In the genomic region with DNA sequence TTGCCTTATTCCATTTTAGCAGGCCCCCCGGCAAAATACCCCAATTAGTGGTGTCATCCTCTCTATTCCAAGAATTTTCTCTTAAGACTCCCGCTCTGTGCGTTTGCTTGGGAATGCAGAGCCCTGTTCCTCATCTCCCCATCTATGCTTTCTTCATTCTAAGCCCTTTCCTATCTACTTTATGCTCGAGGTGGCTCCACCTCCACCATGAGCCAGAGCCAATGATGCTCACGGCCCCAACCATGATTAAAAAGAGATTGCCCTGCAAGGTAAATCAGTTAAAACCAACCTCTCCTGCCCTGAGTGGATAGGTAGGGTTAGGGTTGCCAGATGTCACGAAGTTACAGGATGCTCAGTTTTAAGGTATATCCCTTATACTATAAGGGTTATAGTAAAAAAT, we compare ENCODE assay signal across 8 cellular contexts. TPM values are rescaled to one million over a fixed set of nuclear protein-coding genes. Genes with fewer than 3 reads are reported as not detected.
DNase-seq lines count a peak whose midpoint lies in the region; TF ChIP-seq lines count a peak whose summit lies in the region.

No MANE protein-coding gene starts in this region.

- H3K36me3 ChIP-seq in Caco-2 (ENCODE audit: control insufficient read depth, insufficient read depth, low read length) = no peaks in the 10 kb centered on the region
- no peaks in the 10 kb centered on the region for H3K36me3 ChIP-seq in mammary epithelial cell (ENCODE audit: insufficient read depth, low read length)
- peaks cover 0 to 4% of the 10 kb centered on the region in 2 donors for H3K36me3 ChIP-seq in neuronal stem cell (replicated peaks in 1 of 2; ENCODE audit: control insufficient read depth in 2 of 2, insufficient read depth in 2 of 2, low read length in 2 of 2)

- no peak overlapping the region for H2BK12ac ChIP-seq in neuronal stem cell (ENCODE audit: low read length)

- peaks cover 23% of the 10 kb centered on the region for H3K79me2 ChIP-seq in mammary epithelial cell (ENCODE audit: insufficient read depth, low read length)

- no peak overlapping the region for H3K14ac ChIP-seq in neuronal stem cell (ENCODE audit: low read length)

- H2AFZ ChIP-seq in mammary epithelial cell (ENCODE audit: low read depth, low read length) = peak overlapping the region; percentile 100
- H2AFZ ChIP-seq in neuronal stem cell (ENCODE audit: low read length) = peak overlapping the region; percentile 89

- H3K27ac Mint-ChIP-seq in Caco-2 (ENCODE audit: unreplicated experiment) = peak overlapping the region; percentile 90

- BruUV-seq in Caco-2 (replicated peaks; lab: Mats Ljungman, UMichigan) (TSS peak; percentile 80), mammary epithelial cell (replicated peaks; lab: Mats Ljungman, UMichigan) (no TSS peak)

- TF ChIP-seq CTCF in Caco-2 (IDR thresholded peaks at IDR 0.05; ENCODE audit: insufficient read depth in 1 of 2, low read depth in 1 of 2, low read length in 1 of 2, severe bottlenecking in 1 of 2, unreplicated experiment in 1 of 2) (no peak), mammary epithelial cell (conservative IDR thresholded peaks at IDR 0.05 in 1 of 2, IDR thresholded peaks at IDR 0.05 in 1 of 2; ENCODE audit: extremely low read depth in 1 of 2, insufficient read depth in 1 of 2, low read depth in 1 of 2, low read length in 2 of 2) (no peak)

- WGBS in mammary epithelial cell (ENCODE audit: low coverage, missing lambda C conversion rate) = 95% methylated on average over 6 of the region's 6 CpGs
- no CpG with 5 or more reads among the region's 6 CpGs for WGBS in neuronal stem cell (ENCODE audit: extremely low coverage in 2 of 2, insufficient read length in 2 of 2, insufficient replicate concordance in 1 of 2), 2 donors

- H3K27me3 ChIP-seq in Caco-2 (replicated peaks; ENCODE audit: control insufficient read depth, insufficient read depth, low read length) (no peaks in the 10 kb centered on the region), mammary epithelial cell (ENCODE audit: insufficient read depth, low read length) (no peaks in the 10 kb centered on the region), neuronal stem cell (ENCODE audit: control insufficient read depth in 3 of 3, insufficient read depth in 3 of 3, low read depth in 1 of 3, low read length in 3 of 3) (no peaks in the 10 kb centered on the region)

- H3K79me1 ChIP-seq in neuronal stem cell (ENCODE audit: low read depth, low read length) = no peaks in the 10 kb centered on the region

- H3K18ac ChIP-seq in neuronal stem cell (ENCODE audit: low read length) = no peak overlapping the region

- H3K9me3 Mint-ChIP-seq in Caco-2 (ENCODE audit: unreplicated experiment) = no peaks in the 10 kb centered on the region

- no peak overlapping the region for H2AK5ac ChIP-seq in neuronal stem cell (ENCODE audit: low read depth, low read length)

- H3K9ac ChIP-seq in mammary epithelial cell (ENCODE audit: insufficient read depth, low read length) = peak overlapping the region; percentile 72
- H3K9ac ChIP-seq in neuronal stem cell (ENCODE audit: low read depth, low read length, poor library complexity) = no peak overlapping the region

- H3K4me1 ChIP-seq in Caco-2 = no peaks in the 10 kb centered on the region; the same call in 1 of the 2 replicates
- H3K4me1 ChIP-seq in mammary epithelial cell (ENCODE audit: insufficient read depth, low read length) = peaks cover 13% of the 10 kb centered on the region
- H3K4me1 ChIP-seq in neuronal stem cell (ENCODE audit: control insufficient read depth in 2 of 2, insufficient read depth in 1 of 2, low read depth in 1 of 2, low read length in 2 of 2) = peaks cover 0 to 4% of the 10 kb centered on the region in 2 donors

- no peak overlapping the region for H4K8ac ChIP-seq in neuronal stem cell (ENCODE audit: low read depth, low read length)

- H3K4me3 ChIP-seq in Caco-2 (ENCODE audit: low read depth, low read length) = peak overlapping the region; percentile 88
- peak overlapping the region; percentile 63 to 96 (median 68) for H3K4me3 ChIP-seq in mammary epithelial cell (replicated peaks in 1 of 3; ENCODE audit: insufficient read depth in 1 of 3, low read depth in 2 of 3, low read length in 3 of 3)
- no peak overlapping the region for H3K4me3 ChIP-seq in neuronal stem cell (ENCODE audit: low read length in 2 of 2)

- H2BK5ac ChIP-seq in neuronal stem cell (ENCODE audit: low read length) = no peak overlapping the region

- H3K27ac ChIP-seq in mammary epithelial cell (ENCODE audit: insufficient read depth, low read depth, low read length) = peak overlapping the region; percentile 75
- H3K27ac ChIP-seq in neuronal stem cell (replicated peaks; ENCODE audit: low read length) = no peak overlapping the region

- peak overlapping the region; percentile 93 for H3K4me3 Mint-ChIP-seq in Caco-2 (ENCODE audit: unreplicated experiment)

- no peak for DNase-seq in Caco-2
- DNase-seq in NCI-H82 treated with DMSO at 0.1 percent for 48 hours (lab: John Stamatoyannopoulos, UW; ENCODE audit: unreplicated experiment) = peak; percentile 41
- DNase-seq in mammary epithelial cell = no peak
- no peak for DNase-seq in neuronal stem cell (ENCODE audit: low spot score)
- no peak for DNase-seq in NK-92 (lab: John Stamatoyannopoulos, UW; ENCODE audit: unreplicated experiment)
- no peak for DNase-seq in NCI-H446 treated with DMSO at 0.1 percent for 48 hours (lab: John Stamatoyannopoulos, UW)
- DNase-seq in NCI-H2107 treated with DMSO at 0.1 percent for 48 hours (lab: John Stamatoyannopoulos, UW; ENCODE audit: unreplicated experiment) = no peak
- no peak for DNase-seq in NCI-H128 (lab: John Stamatoyannopoulos, UW; ENCODE audit: unreplicated experiment)

- H4K20me1 ChIP-seq in mammary epithelial cell (ENCODE audit: insufficient read depth, low read length) = no peaks in the 10 kb centered on the region

- peaks cover 11% of the 10 kb centered on the region for H3K36me3 Mint-ChIP-seq in Caco-2 (ENCODE audit: insufficient read depth, unreplicated experiment)

- CTCF ChIA-PET in Caco-2 (lab: Charles Lee) = interaction anchor here (1.5 kb wide), 1 partner anchor 31 kb away, joined by 11 read pairs; a partner anchor contains a TSS
- CTCF ChIA-PET in mammary epithelial cell (lab: Charles Lee; ENCODE audit: low non-redundant PET) = no interaction called here

- H4K91ac ChIP-seq in neuronal stem cell (ENCODE audit: low read depth, low read length, poor library complexity) = no peak overlapping the region

- H3K4me2 ChIP-seq in mammary epithelial cell (ENCODE audit: insufficient read depth, low read depth, low read length) = peak overlapping the region; percentile 78
- no peak overlapping the region for H3K4me2 ChIP-seq in neuronal stem cell (ENCODE audit: insufficient read depth, low read length, poor library complexity, severe bottlenecking)

- in situ Hi-C loops in mammary epithelial cell (cut with MboI; ENCODE audit: low sequenced_read_pairs in 2 of 2) = no loop called here

- intact Hi-C loops in Caco-2 (cut with micrococcal nuclease; ENCODE audit: unreplicated experiment) (no loop called here), mammary epithelial cell (cut with micrococcal nuclease) (no loop called here)

- POLR2A ChIA-PET in Caco-2 (lab: Charles Lee) = interaction anchor here (0.5 to 1.1 kb wide), 4 partner anchors 28 to 131 kb away, joined by 3 to 5 read pairs (median 3); a partner anchor contains a TSS

- no peak overlapping the region for H3K23ac ChIP-seq in neuronal stem cell (ENCODE audit: low read depth, low read length, poor library complexity)

- dilution Hi-C loops in mammary epithelial cell (cut with HindIII; ENCODE audit: low sequenced_read_pairs) = no loop called here

- no peaks in the 10 kb centered on the region for H3K27me3 Mint-ChIP-seq in Caco-2 (ENCODE audit: insufficient read depth, unreplicated experiment)

- H2BK15ac ChIP-seq in neuronal stem cell (ENCODE audit: low read length) = no peak overlapping the region

- no peak overlapping the region for H3K4ac ChIP-seq in neuronal stem cell (ENCODE audit: low read length)

- H2BK120ac ChIP-seq in neuronal stem cell (ENCODE audit: low read depth, low read length) = no peak overlapping the region

- H3K4me1 Mint-ChIP-seq in Caco-2 (ENCODE audit: low read depth, unreplicated experiment) = peaks cover 6% of the 10 kb centered on the region

- H3K9me3 ChIP-seq in Caco-2 (no peaks in the 10 kb centered on the region), mammary epithelial cell (replicated peaks; ENCODE audit: insufficient read depth, low read length) (no peaks in the 10 kb centered on the region), neuronal stem cell (replicated peaks in 1 of 2; ENCODE audit: control insufficient read depth in 2 of 2, insufficient read depth in 1 of 2, low read depth in 1 of 2, low read length in 2 of 2) (no peaks in the 10 kb centered on the region)

RNA-seq across cellular contexts. Expression of a gene that starts 0.7 kb away (rescaled TPM):
- total RNA-seq in Caco-2 (2022) = 31.4 and 39.6 TPM in 2 replicates
- 10 to 100 TPM; 30.4 to 43.0 TPM for total RNA-seq in mammary epithelial cell
- 42.0 TPM for polyA plus RNA-seq in mammary epithelial cell
- 13.7 TPM for polyA minus RNA-seq in mammary epithelial cell
- polyA plus RNA-seq in neuronal stem cell (2013, experiment 1 of 2) = 37.5 TPM
- polyA plus RNA-seq in neuronal stem cell (2013, experiment 2 of 2) = 34.9 TPM

RNA-seq across cellular contexts. Expression of a gene that starts 27.7 kb away (rescaled TPM):
- total RNA-seq in Caco-2 (2022) = 41.2 and 48.7 TPM in 2 replicates
- 10 to 100 TPM; 40.3 to 44.1 TPM for total RNA-seq in mammary epithelial cell
- polyA plus RNA-seq in mammary epithelial cell = 18.4 TPM
- 19.8 TPM for polyA minus RNA-seq in mammary epithelial cell
- polyA plus RNA-seq in neuronal stem cell (2013, experiment 1 of 2) = 35.1 TPM
- 35.4 TPM for polyA plus RNA-seq in neuronal stem cell (2013, experiment 2 of 2)

RNA-seq across cellular contexts. Expression of a gene that starts 31.4 kb away (rescaled TPM):
- total RNA-seq in Caco-2 (2022) = 20.8 and 24.2 TPM in 2 replicates
- 1 to 10 TPM; 4.5 to 8.3 TPM for total RNA-seq in mammary epithelial cell
- 3.0 TPM for polyA plus RNA-seq in mammary epithelial cell
- not detected for polyA minus RNA-seq in mammary epithelial cell
- polyA plus RNA-seq in neuronal stem cell (2013, experiment 1 of 2) = 1.2 TPM
- polyA plus RNA-seq in neuronal stem cell (2013, experiment 2 of 2) = 1.1 TPM

Comparison
In these comparisons a context has a peak if more than half of its experiments do, and no peak if none do; other contexts are left out.
1. H3K4me3 ChIP-seq: peak in Caco-2 (single experiment) and mammary epithelial cell (3 of 3); none in neuronal stem cell (0 of 2).